ENCODE assay signal across 18 cellular contexts in the genomic region with DNA sequence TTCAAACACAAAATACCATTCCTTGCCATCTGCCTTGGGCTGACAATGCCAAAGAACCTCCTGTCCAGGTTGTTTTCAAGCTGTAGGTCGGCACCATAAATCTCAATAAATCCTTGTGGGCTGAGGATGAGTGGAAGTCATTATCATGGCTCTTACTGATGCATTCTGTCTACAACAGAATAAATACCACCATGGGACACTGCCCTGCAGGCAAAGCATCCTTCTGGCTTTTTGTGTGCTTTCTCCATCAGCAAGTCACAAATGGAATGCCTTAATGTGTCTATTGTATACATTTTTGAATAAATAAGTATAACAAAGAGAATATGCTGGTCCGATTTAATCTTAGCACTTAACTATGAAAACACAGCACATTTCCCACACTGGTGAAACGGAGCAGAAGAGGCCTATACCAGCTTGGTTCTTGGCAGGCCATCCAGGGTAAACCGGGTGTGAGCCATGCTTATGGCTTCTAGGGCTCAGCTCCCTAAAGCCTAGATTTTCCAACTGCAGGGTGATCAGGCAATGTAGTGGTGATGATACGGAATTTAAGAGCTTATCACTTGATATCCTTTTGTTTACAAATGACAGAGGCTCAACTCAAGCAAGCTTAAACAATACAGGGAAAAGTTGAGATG.
DNase-seq lines count a peak whose midpoint lies in the region; ATAC-seq, FAIRE-seq and TF ChIP-seq lines count a peak whose summit lies in the region.
"Had no signal": no experiment of that assay in that cellular context is flagged by ENCODE, and none has a peak within 500 bp of the region (broad histone marks: within the 10 kb centered on the region; RNA-seq: fewer than 3 reads in every experiment).

No MANE protein-coding gene starts in this region.

- H2BK120ac ChIP-seq in IMR-90 (ENCODE audit: low read depth, low read length), result peak overlapping the region; percentile 56

- H2AK5ac ChIP-seq in IMR-90 (ENCODE audit: low read depth, low read length), result peak overlapping the region; percentile 5; the same call in 1 of the 2 replicates

- H3K9me3 ChIP-seq in IMR-90 (ENCODE audit: control insufficient read depth, insufficient read depth, low read length) (no peaks in the 10 kb centered on the region), SJCRH30 (replicated peaks) (no peaks in the 10 kb centered on the region), gastrocnemius medialis (no peaks in the 10 kb centered on the region)
- H3K9me3 ChIP-seq: BLaER1 had no signal

- peak; percentile 44 for FAIRE-seq in D721Med (lab: Jason Lieb, UNC)

- H3K14ac ChIP-seq in IMR-90 (replicated peaks; ENCODE audit: low read depth, low read length), result peak overlapping the region; percentile 33

- BruUV-seq in IMR-90 (replicated peaks; lab: Mats Ljungman, UMichigan), result no TSS peak

- H3K4me3 ChIP-seq in IMR-90 (ENCODE audit: insufficient read depth, low read depth, low read length) (no peak overlapping the region), SJCRH30 (no peak overlapping the region), gastrocnemius medialis (no peak overlapping the region)
- H3K4me3 ChIP-seq: BLaER1, SK-N-MC had no signal

- no peak overlapping the region for H3K4me3 Mint-ChIP-seq in natural killer cell treated with Interleukin-12 subunit alpha and Interleukin-12 subunit beta and Interleukin-15 and Interleukin-18, amount 100 ng/mL, for 72 hours
- H3K4me3 Mint-ChIP-seq: CD8-positive, alpha-beta T cell had no signal

- peak overlapping the region; percentile 23; the same call in 1 of the 2 replicates for H3K4me2 ChIP-seq in IMR-90 (ENCODE audit: low read depth, low read length)
- H3K4me2 ChIP-seq: BLaER1 had no signal

- H3K4ac ChIP-seq in IMR-90 (ENCODE audit: low read depth, low read length), result peak overlapping the region; percentile 30

- H3K9me1 ChIP-seq in IMR-90 (ENCODE audit: insufficient read depth, low read length), result peaks cover 10% of the 10 kb centered on the region; the same call in 1 of the 2 replicates

- H2AFZ ChIP-seq in IMR-90 (replicated peaks; ENCODE audit: low read length, poor library complexity), result no peak overlapping the region

- intact Hi-C loops in IMR-90 (cut with micrococcal nuclease), result no loop called here
- intact Hi-C loops in gastrocnemius medialis (cut with DNase I; ENCODE audit: low total_unique reads), result no loop called here

- DNase-seq in D721Med (ENCODE audit: insufficient read length, low spot score), result peak; percentile 23
- DNase-seq in IMR-90, result peak; percentile 54
- peak; percentile 17 to 45 for DNase-seq in SJCRH30
- DNase-seq in iris pigment epithelial cell (ENCODE audit: low read depth), result peak; percentile 17
- DNase-seq in NCI-H146 (lab: John Stamatoyannopoulos, UW), result no peak
- no peak for DNase-seq in gastrocnemius medialis
- no peak for DNase-seq in activated CD4-positive, alpha-beta T cell treated with anti-CD3 and anti-CD28 coated beads, Interleukin-2, amount 50 U/mL, for 4 hours
- no peak for DNase-seq in natural killer cell treated with Interleukin-12 subunit alpha and Interleukin-12 subunit beta and Interleukin-15 and Interleukin-18, amount 100 ng/mL, for 72 hours (ENCODE audit: low spot score)
- DNase-seq: CD8-positive, alpha-beta T cell; DMS79; NCI-H1105; NCI-H1694 treated with DMSO at 0.1 percent for 48 hours; NCI-H2107; NCI-H446; NCI-H774 had no signal

- no CpG with 5 or more reads among the region's 5 CpGs for WGBS in IMR-90 (ENCODE audit: extremely low coverage in 2 of 2, insufficient read length in 1 of 2), 2 experiments

- POLR2A ChIA-PET in IMR-90 (lab: Charles Lee; ENCODE audit: unreplicated experiment), result no interaction called here

- no peaks in the 10 kb centered on the region for H3K4me1 Mint-ChIP-seq in natural killer cell treated with Interleukin-12 subunit alpha and Interleukin-12 subunit beta and Interleukin-15 and Interleukin-18, amount 100 ng/mL, for 72 hours (ENCODE audit: low read depth in 2 of 2)

- no peak for TF ChIP-seq RAD21 in IMR-90 (IDR thresholded peaks at IDR 0.05; ENCODE audit: low read length)

- no peak overlapping the region for H3K56ac ChIP-seq in IMR-90 (ENCODE audit: extremely low read depth, insufficient read depth, low read length)

- dilution Hi-C loops in IMR-90 (cut with HindIII; ENCODE audit: low sequenced_read_pairs, unreplicated experiment), result no loop called here

- no peak for TF ChIP-seq POLR2A in IMR-90 (IDR thresholded peaks at IDR 0.05; ENCODE audit: low read depth, low read length)
- no peak for TF ChIP-seq POLR2A in gastrocnemius medialis (IDR thresholded peaks at IDR 0.05)

- no peaks in the 10 kb centered on the region for H3K36me3 Mint-ChIP-seq in natural killer cell treated with Interleukin-12 subunit alpha and Interleukin-12 subunit beta and Interleukin-15 and Interleukin-18, amount 100 ng/mL, for 72 hours
- H3K36me3 Mint-ChIP-seq: CD8-positive, alpha-beta T cell had no signal

- H3K27ac Mint-ChIP-seq in natural killer cell treated with Interleukin-12 subunit alpha and Interleukin-12 subunit beta and Interleukin-15 and Interleukin-18, amount 100 ng/mL, for 72 hours, result no peak overlapping the region
- H3K27ac Mint-ChIP-seq: CD8-positive, alpha-beta T cell had no signal

- H2AK9ac ChIP-seq in IMR-90 (replicated peaks; ENCODE audit: low read depth, low read length, poor library complexity), result no peak overlapping the region

- TF ChIP-seq CTCF in D721Med (IDR thresholded peaks at IDR 0.05; ENCODE audit: insufficient read depth, missing control alignments) (no peak), IMR-90 (conservative IDR thresholded peaks at IDR 0.05; ENCODE audit: low read depth, low read length) (no peak), gastrocnemius medialis (IDR thresholded peaks at IDR 0.05 in 4 of 5, conservative IDR thresholded peaks at IDR 0.05 in 1 of 5) (no peak)

- ATAC-seq in IMR-90 (ENCODE audit: low read depth), result peak; percentile 52
- no peak for ATAC-seq in gastrocnemius medialis
- no peak for ATAC-seq in natural killer cell treated with Interleukin-12 subunit alpha and Interleukin-12 subunit beta and Interleukin-15 and Interleukin-18, amount 100 ng/mL, for 72 hours
- ATAC-seq: CD8-positive, alpha-beta T cell; Right ventricle myocardium inferior had no signal

- H3K9me3 Mint-ChIP-seq in natural killer cell treated with Interleukin-12 subunit alpha and Interleukin-12 subunit beta and Interleukin-15 and Interleukin-18, amount 100 ng/mL, for 72 hours, result peaks cover 20% of the 10 kb centered on the region
- H3K9me3 Mint-ChIP-seq: CD8-positive, alpha-beta T cell had no signal

- H3K27me3 Mint-ChIP-seq in natural killer cell treated with Interleukin-12 subunit alpha and Interleukin-12 subunit beta and Interleukin-15 and Interleukin-18, amount 100 ng/mL, for 72 hours, result no peaks in the 10 kb centered on the region

- H2BK15ac ChIP-seq in IMR-90 (ENCODE audit: low read depth, low read length), result peak overlapping the region; percentile 40; the same call in 2 of the 3 replicates

- H4K20me1 ChIP-seq in IMR-90 (ENCODE audit: insufficient read depth, low read length), result no peaks in the 10 kb centered on the region
- H4K20me1 ChIP-seq: BLaER1 had no signal

- H3K9ac ChIP-seq in IMR-90 (ENCODE audit: low read depth, low read length), result no peak overlapping the region
- H3K9ac ChIP-seq: BLaER1 had no signal

- no peaks in the 10 kb centered on the region for H3K27me3 ChIP-seq in IMR-90 (ENCODE audit: control insufficient read depth, insufficient read depth, low read length)
- no peaks in the 10 kb centered on the region for H3K27me3 ChIP-seq in SJCRH30
- no peaks in the 10 kb centered on the region for H3K27me3 ChIP-seq in gastrocnemius medialis
- H3K27me3 ChIP-seq: BLaER1 had no signal

- in situ Hi-C loops in IMR-90 (cut with MboI; ENCODE audit: low sequenced_read_pairs) (no loop called here), gastrocnemius medialis (cut with MboI; ENCODE audit: low sequenced_read_pairs in 4 of 4) (no loop called here)

- CTCF ChIA-PET in IMR-90 (lab: Yijun Ruan, JAX), result interaction anchor here (0.6 to 1.2 kb wide), 2 partner anchors 27 to 292 kb away, joined by 3 to 4 read pairs; no protein-coding TSS in a partner anchor

- H3K23ac ChIP-seq in IMR-90 (ENCODE audit: low read depth, low read length), result no peak overlapping the region

- H3K36me3 ChIP-seq in IMR-90 (ENCODE audit: control insufficient read depth, insufficient read depth, low read length) (no peaks in the 10 kb centered on the region), SJCRH30 (no peaks in the 10 kb centered on the region), gastrocnemius medialis (no peaks in the 10 kb centered on the region)
- H3K36me3 ChIP-seq: BLaER1 had no signal

- peak overlapping the region; percentile 40 for H4K91ac ChIP-seq in IMR-90 (ENCODE audit: insufficient read depth, low read depth, low read length)

- peak overlapping the region; percentile 71 for H2BK5ac ChIP-seq in IMR-90 (ENCODE audit: low read depth, low read length, poor library complexity, severe bottlenecking)

- H3K27ac ChIP-seq in IMR-90 (ENCODE audit: insufficient read depth, low read length), result peak overlapping the region; percentile 84; the same call in 1 of the 2 replicates
- no peak overlapping the region for H3K27ac ChIP-seq in SJCRH30
- no peak overlapping the region for H3K27ac ChIP-seq in gastrocnemius medialis
- H3K27ac ChIP-seq: BLaER1, SK-N-MC had no signal

- H3K18ac ChIP-seq in IMR-90 (ENCODE audit: low read depth, low read length), result peak overlapping the region; percentile 44

- H3K4me1 ChIP-seq in IMR-90 (ENCODE audit: control insufficient read depth, insufficient read depth, low read length), result peaks cover 23% of the 10 kb centered on the region
- H3K4me1 ChIP-seq in SJCRH30, result peaks cover 8% of the 10 kb centered on the region; the same call in 1 of the 2 replicates
- no peaks in the 10 kb centered on the region for H3K4me1 ChIP-seq in gastrocnemius medialis
- H3K4me1 ChIP-seq: BLaER1 had no signal

- peak overlapping the region; percentile 44 for H4K5ac ChIP-seq in IMR-90 (ENCODE audit: low read depth, low read length)

- H3K79me1 ChIP-seq in IMR-90 (ENCODE audit: low read depth in 1 of 2, low read length in 2 of 2), result no peaks in the 10 kb centered on the region

- H2BK20ac ChIP-seq in IMR-90 (ENCODE audit: low read depth, low read length), result peak overlapping the region; percentile 47

- H4K8ac ChIP-seq in IMR-90 (ENCODE audit: low read depth in 2 of 2, low read length in 2 of 2), result peak overlapping the region; percentile 1 to 34; a peak in 2 of 4 replicates

TF ChIP-seq in IMR-90, 13 proteins besides CTCF, POLR2A, EP300 and RAD21 (continues in another document):
- no peak for TF ChIP-seq MXI1 (IDR thresholded peaks at IDR 0.05; ENCODE audit: borderline replicate concordance, low read depth, low read length)
- no peak for TF ChIP-seq RFX5 (IDR thresholded peaks at IDR 0.05; ENCODE audit: low read depth, low read length)
- TF ChIP-seq MAFK (IDR thresholded peaks at IDR 0.05; ENCODE audit: low read depth, low read length), result no peak

Comparison
In these comparisons a context has a peak if more than half of its experiments do, and no peak if none do; other contexts are left out.
1. DNase-seq: peak in D721Med (single experiment), IMR-90 (single experiment), SJCRH30 (2 of 2) and iris pigment epithelial cell (single experiment); none in NCI-H146 (single experiment), gastrocnemius medialis (0 of 2), activated CD4-positive, alpha-beta T cell treated with anti-CD3 and anti-CD28 coated beads, Interleukin-2, amount 50 U/mL, for 4 hours (0 of 2) and natural killer cell treated with Interleukin-12 subunit alpha and Interleukin-12 subunit beta and Interleukin-15 and Interleukin-18, amount 100 ng/mL, for 72 hours (single experiment).